8 cellular contexts compared by ENCODE assay signal in genomic region chr15:90201944-90202375, GRCh38. TPM values are rescaled to one million over a fixed set of nuclear protein-coding genes. Genes with fewer than 3 reads are reported as not detected.
A peak's percentile ranks its signal among the peaks of the same experiment; 100 is the strongest.
DNase-seq lines count a peak whose midpoint lies in the region; ATAC-seq and TF ChIP-seq lines count a peak whose summit lies in the region.

No MANE protein-coding gene starts in this region.

- peak overlapping the region; percentile 85 to 92 (median 88) for H3K27ac ChIP-seq in sigmoid colon

- no peak for TF ChIP-seq EP300 in sigmoid colon (IDR thresholded peaks at IDR 0.05)

- intact Hi-C loops in sigmoid colon (cut with DNase I), result no loop called here

- DNase-seq in DMS53 (lab: John Stamatoyannopoulos, UW) (peak; percentile 18), DMS53 treated with DMSO at 0.1 percent for 48 hours (lab: John Stamatoyannopoulos, UW; ENCODE audit: unreplicated experiment) (no peak), foreskin fibroblast (peak in 1 of 2 donors; percentile 38), sigmoid colon (no peak), NK-92 (lab: John Stamatoyannopoulos, UW; ENCODE audit: unreplicated experiment) (no peak)

- H3K36me3 ChIP-seq in sigmoid colon, result peaks cover 0 to 17% (median 0%) of the 10 kb centered on the region in 4 donors

- 4 to 14% methylated on average over 25 of the region's 25 CpGs for WGBS in sigmoid colon, 2 donors

- H3K9me3 ChIP-seq in sigmoid colon, result no peaks in the 10 kb centered on the region

- H3K4me3 ChIP-seq in foreskin fibroblast (ENCODE audit: low read depth in 1 of 2, low read length in 2 of 2) (peak overlapping the region; percentile 67 to 78), sigmoid colon (peak overlapping the region; percentile 49 to 91 (median 81))

- no peaks in the 10 kb centered on the region for H3K27me3 ChIP-seq in sigmoid colon

- no peak for TF ChIP-seq POLR2A in sigmoid colon (IDR thresholded peaks at IDR 0.05)

- no peak for TF ChIP-seq CTCF in foreskin fibroblast (IDR thresholded peaks at IDR 0.05; ENCODE audit: low read depth, low read length)
- TF ChIP-seq CTCF in sigmoid colon (IDR thresholded peaks at IDR 0.05), result no peak

- peaks cover 0 to 57% (median 55%) of the 10 kb centered on the region in 4 donors for H3K4me1 ChIP-seq in sigmoid colon

- ATAC-seq in SK-N-SH treated with all-trans-retinoic acid at 6 μM for 48 hours (peak; percentile 73), HG02610 (IDR thresholded peaks at IDR 0.05; ENCODE audit: unreplicated experiment) (no peak), HG03469 (IDR thresholded peaks at IDR 0.05; ENCODE audit: unreplicated experiment) (no peak)

TF ChIP-seq in SK-N-SH treated with all-trans-retinoic acid at 6 μM for 48 hours, 23 proteins besides CTCF, POLR2A, EP300 and RAD21:
- TF ChIP-seq ZC3H10 (CRISPR knock-in tag; IDR thresholded peaks at IDR 0.05) (no peak), SNAI2 (CRISPR knock-in tag; IDR thresholded peaks at IDR 0.05) (no peak), ARNTL (CRISPR knock-in tag; IDR thresholded peaks at IDR 0.05; ENCODE audit: borderline replicate concordance, low read depth) (no peak), ZFP3 (CRISPR knock-in tag; IDR thresholded peaks at IDR 0.05) (no peak)

RNA-seq across cellular contexts. Expression of gene SEMA4B, which starts 0.8 kb away (rescaled TPM):
- total RNA-seq in sigmoid colon, result 10 to 100 TPM; 42.0 to 72.4 (median 58.6) TPM
- 10 to 100 TPM; 10.6 to 94.5 (median 11.4) TPM for polyA plus RNA-seq in sigmoid colon

RNA-seq across cellular contexts. Expression of gene CIB1, which starts 31.8 kb away (rescaled TPM):
- 10 to 100 TPM; 18.6 to 35.7 (median 35.5) TPM for total RNA-seq in sigmoid colon
- polyA plus RNA-seq in sigmoid colon, result 100 to 1,000 TPM; 283 to 436 (median 359) TPM

RNA-seq across cellular contexts. Expression of gene GDPGP1, which starts 32.0 kb away (rescaled TPM):
- total RNA-seq in sigmoid colon, result 1 to 10 TPM; 3.0 to 7.5 (median 5.4) TPM
- 10 to 100 TPM in 1 of 3 donors, 1 to 10 TPM in 2; 7.9 to 12.7 (median 9.0) TPM for polyA plus RNA-seq in sigmoid colon

RNA-seq across cellular contexts. Expression of gene TTLL13, which starts 47.4 kb away (rescaled TPM):
- total RNA-seq in sigmoid colon, result not detected
- polyA plus RNA-seq in sigmoid colon, result under 1 TPM in 1 of 3 donors, not detected in 2; 0.25 TPM
